In genomic region chr15:67635950-67636349, GRCh38 we compare ENCODE assay signal across 7 cellular contexts.
DNase-seq lines count a peak whose midpoint lies in the region; ATAC-seq, FAIRE-seq and TF ChIP-seq lines count a peak whose summit lies in the region.
"Not testable (repeated sequence)": the region's sequence is repeated elsewhere in the genome, so short reads cannot be mapped to it uniquely, and the experiment has no call there.

No MANE protein-coding gene starts in this region.

- 78% methylated on average over 11 of the region's 11 CpGs for WGBS in GM12878 (ENCODE audit: insufficient coverage, insufficient replicate concordance, low lambda C conversion rate, missing lambda C conversion rate)

- not testable (repeated sequence) for H3K27ac Mint-ChIP-seq in activated CD4-positive, alpha-beta T cell treated with anti-CD3 and anti-CD28 coated beads for 36 hours; activated CD4-positive, alpha-beta memory T cell treated with anti-CD3 and anti-CD28 coated beads for 36 hours
- peak overlapping the region; percentile 14 for H3K27ac Mint-ChIP-seq in activated T-helper 17 cell treated with anti-CD3 and anti-CD28 coated beads, Interleukin-2, amount 50 U/mL, for 72 hours

- not testable (repeated sequence) for BruUV-seq in GM12878 (replicated peaks; lab: Mats Ljungman, UMichigan)

- DNase-seq in GM12865 (ENCODE audit: low read depth) (peak; percentile 30), posterior vena cava (ENCODE audit: low spot score) (peak; percentile 75)
- DNase-seq in MM.1S; GM12878 (ENCODE audit: low read depth, low spot score): not testable (repeated sequence)
- DNase-seq in activated CD4-positive, alpha-beta T cell treated with anti-CD3 and anti-CD28 coated beads for 36 hours: peak; percentile 28
- peak; percentile 14 for DNase-seq in activated CD4-positive, alpha-beta memory T cell treated with anti-CD3 and anti-CD28 coated beads for 36 hours

- not testable (repeated sequence) for H3K4me1 ChIP-seq in MM.1S (ENCODE audit: low read length); GM12878 (ENCODE audit: control insufficient read depth, insufficient read depth, low read length)

- SMC1A ChIA-PET in GM12878 (lab: Charles Lee; ENCODE audit: uncharacterized antibody, unreplicated experiment): interaction anchor here (1.0 kb wide), 1 partner anchor 41 kb away, joined by 3 read pairs; no protein-coding TSS in a partner anchor

- RAD21 ChIA-PET in GM12878 (lab: Charles Lee; ENCODE audit: unreplicated experiment): not testable (repeated sequence)

- ATAC-seq in activated CD4-positive, alpha-beta T cell treated with anti-CD3 and anti-CD28 coated beads for 36 hours; activated T-helper 17 cell treated with anti-CD3 and anti-CD28 coated beads, Interleukin-2, amount 50 U/mL, for 72 hours (replicated peaks); GM12878: not testable (repeated sequence)

- peak overlapping the region; percentile 43; the same call in 1 of the 2 replicates for H3K4me2 ChIP-seq in MM.1S (ENCODE audit: low read depth, low read length)
- H3K4me2 ChIP-seq in GM12878 (ENCODE audit: control insufficient read depth, insufficient read depth): peak overlapping the region; percentile 13; the same call in 1 of the 2 replicates

- H3K4me3 ChIP-seq in GM12865 (ENCODE audit: low read depth, low read length); MM.1S (ENCODE audit: low read length); GM12878: not testable (repeated sequence)

- not testable (repeated sequence) for H3K9ac ChIP-seq in MM.1S (ENCODE audit: low read length); GM12878 (ENCODE audit: control insufficient read depth, insufficient read depth, low read length)

- not testable (repeated sequence) for H4K20me1 ChIP-seq in MM.1S (ENCODE audit: insufficient read depth, low read length); GM12878 (ENCODE audit: control insufficient read depth, insufficient read depth)

- not testable (repeated sequence) for TF ChIP-seq POLR2A in GM12878 (IDR thresholded peaks at IDR 0.05; ENCODE audit: low read depth, low read length)

- intact Hi-C loops in activated CD4-positive, alpha-beta T cell treated with anti-CD3 and anti-CD28 coated beads for 36 hours (cut with DNase I, micrococcal nuclease); activated CD4-positive, alpha-beta memory T cell treated with anti-CD3 and anti-CD28 coated beads for 36 hours (cut with micrococcal nuclease); GM12878 (cut with micrococcal nuclease; ENCODE audit: unreplicated experiment); posterior vena cava (cut with DNase I): not testable (repeated sequence)

- H3F3A ChIP-seq in MM.1S (ENCODE audit: insufficient read depth, low read length): not testable (repeated sequence)

- H2AFZ ChIP-seq in MM.1S (ENCODE audit: low read length); GM12878 (ENCODE audit: control insufficient read depth, low read depth, low read length): not testable (repeated sequence)

- not testable (repeated sequence) for H3K27me3 Mint-ChIP-seq in activated CD4-positive, alpha-beta T cell treated with anti-CD3 and anti-CD28 coated beads for 36 hours; activated CD4-positive, alpha-beta memory T cell treated with anti-CD3 and anti-CD28 coated beads for 36 hours; activated T-helper 17 cell treated with anti-CD3 and anti-CD28 coated beads, Interleukin-2, amount 50 U/mL, for 72 hours

- not testable (repeated sequence) for H3K9me3 Mint-ChIP-seq in activated CD4-positive, alpha-beta T cell treated with anti-CD3 and anti-CD28 coated beads for 36 hours (ENCODE audit: low read depth); activated CD4-positive, alpha-beta memory T cell treated with anti-CD3 and anti-CD28 coated beads for 36 hours; activated T-helper 17 cell treated with anti-CD3 and anti-CD28 coated beads, Interleukin-2, amount 50 U/mL, for 72 hours

- peaks cover 20% of the 10 kb centered on the region for H3K36me3 Mint-ChIP-seq in activated CD4-positive, alpha-beta T cell treated with anti-CD3 and anti-CD28 coated beads for 36 hours (ENCODE audit: low read depth)
- H3K36me3 Mint-ChIP-seq in activated CD4-positive, alpha-beta memory T cell treated with anti-CD3 and anti-CD28 coated beads for 36 hours: peaks cover 23% of the 10 kb centered on the region
- H3K36me3 Mint-ChIP-seq in activated T-helper 17 cell treated with anti-CD3 and anti-CD28 coated beads, Interleukin-2, amount 50 U/mL, for 72 hours (ENCODE audit: low read depth): peaks cover 44% of the 10 kb centered on the region

- POLR2A ChIA-PET in activated CD4-positive, alpha-beta T cell treated with anti-CD3 and anti-CD28 coated beads for 36 hours (lab: Charles Lee); activated CD4-positive, alpha-beta memory T cell treated with anti-CD3 and anti-CD28 coated beads for 36 hours (lab: Charles Lee): not testable (repeated sequence)
- POLR2A ChIA-PET in GM12878 (lab: Charles Lee): interaction anchor here (0.7 kb wide), 1 partner anchor 37 kb away, joined by 3 read pairs; no protein-coding TSS in a partner anchor

- H3K36me3 ChIP-seq in MM.1S (replicated peaks; ENCODE audit: insufficient read depth, low read length); GM12878 (ENCODE audit: control insufficient read depth in 2 of 2, insufficient read depth in 2 of 2, low read length in 1 of 2): not testable (repeated sequence)

- H3K79me2 ChIP-seq in MM.1S (ENCODE audit: low read length); GM12878 (ENCODE audit: control insufficient read depth, insufficient read depth, low read length): not testable (repeated sequence)

- H3K4me1 Mint-ChIP-seq in activated CD4-positive, alpha-beta T cell treated with anti-CD3 and anti-CD28 coated beads for 36 hours; activated CD4-positive, alpha-beta memory T cell treated with anti-CD3 and anti-CD28 coated beads for 36 hours (ENCODE audit: low read depth); activated T-helper 17 cell treated with anti-CD3 and anti-CD28 coated beads, Interleukin-2, amount 50 U/mL, for 72 hours: not testable (repeated sequence)

- not testable (repeated sequence) for FAIRE-seq in GM12878 (lab: Jason Lieb, UNC)

- not testable (repeated sequence) for H3K4me3 Mint-ChIP-seq in activated CD4-positive, alpha-beta T cell treated with anti-CD3 and anti-CD28 coated beads for 36 hours; activated CD4-positive, alpha-beta memory T cell treated with anti-CD3 and anti-CD28 coated beads for 36 hours; activated T-helper 17 cell treated with anti-CD3 and anti-CD28 coated beads, Interleukin-2, amount 50 U/mL, for 72 hours

- in situ Hi-C loops in GM12878 (cut with MboI): not testable (repeated sequence)

- not testable (repeated sequence) for H3K27ac ChIP-seq in MM.1S (ENCODE audit: low read length); GM12878 (ENCODE audit: control insufficient read depth, insufficient read depth)

- TF ChIP-seq EP300 in GM12878 (IDR thresholded peaks at IDR 0.05; ENCODE audit: borderline replicate concordance in 1 of 2, control insufficient read depth in 1 of 2, low read depth in 2 of 2, low read length in 2 of 2): not testable (repeated sequence)

- not testable (repeated sequence) for TF ChIP-seq CTCF in GM12865 (IDR thresholded peaks at IDR 0.05; ENCODE audit: insufficient read depth, low read depth, low read length, missing control alignments); MM.1S (IDR thresholded peaks at IDR 0.05; ENCODE audit: low read length); GM12878 (IDR thresholded peaks at IDR 0.05 in 2 of 3, conservative IDR thresholded peaks at IDR 0.05 in 1 of 3; ENCODE audit: control insufficient read depth in 2 of 3, extremely low read depth in 1 of 3, insufficient read depth in 1 of 3, low read depth in 3 of 3, low read length in 3 of 3)

- not testable (repeated sequence) for TF ChIP-seq RAD21 in GM12878 (IDR thresholded peaks at IDR 0.05; ENCODE audit: insufficient read depth, low read depth, low read length)

- H3K27me3 ChIP-seq in MM.1S (replicated peaks; ENCODE audit: insufficient read depth, low read length); GM12878 (replicated peaks in 1 of 2; ENCODE audit: control insufficient read depth in 2 of 2, insufficient read depth in 2 of 2, low read length in 1 of 2): not testable (repeated sequence)

- not testable (repeated sequence) for H3K9me3 ChIP-seq in MM.1S (replicated peaks; ENCODE audit: insufficient read depth, low read length); GM12878 (replicated peaks; ENCODE audit: control insufficient read depth, insufficient read depth, low read length)

- CTCF ChIA-PET in activated CD4-positive, alpha-beta T cell treated with anti-CD3 and anti-CD28 coated beads for 36 hours (lab: Charles Lee); activated CD4-positive, alpha-beta memory T cell treated with anti-CD3 and anti-CD28 coated beads for 36 hours (lab: Charles Lee): not testable (repeated sequence)
- CTCF ChIA-PET in GM12878 (lab: Yijun Ruan, JAX): interaction anchor here (1.1 kb wide), 1 partner anchor 23 kb away, joined by 3 read pairs; no protein-coding TSS in a partner anchor

- not testable (repeated sequence) for H3K9me2 ChIP-seq in MM.1S (replicated peaks; ENCODE audit: insufficient read depth, low read length)
